ENCODE assay signal across 12 cellular contexts in genomic region chr5:9059920-9060691, GRCh38.
DNase-seq lines count a peak whose midpoint lies in the region; ATAC-seq and TF ChIP-seq lines count a peak whose summit lies in the region.
"Had no signal": no experiment of that assay in that cellular context is flagged by ENCODE, and none has a peak within 500 bp of the region (broad histone marks: within the 10 kb centered on the region; RNA-seq: fewer than 3 reads in every experiment).

No MANE protein-coding gene starts in this region.

- TF ChIP-seq CTCF in lung (IDR thresholded peaks at IDR 0.05; ENCODE audit: control extremely low read depth, extremely low read depth) (no peak), mesothelial cell of epicardium (IDR thresholded peaks at IDR 0.05; ENCODE audit: unreplicated experiment) (no peak)

- H3K9me3 Mint-ChIP-seq in activated naive CD4-positive, alpha-beta T cell treated with anti-CD3 and anti-CD28 coated beads, Interleukin-2, amount 50 U/mL, for 72 hours: peaks cover 8 to 11% of the 10 kb centered on the region in 2 donors
- no peaks in the 10 kb centered on the region for H3K9me3 Mint-ChIP-seq in mesothelial cell of epicardium

- H3K27ac ChIP-seq in lung (ENCODE audit: low read depth in 1 of 2, low read length in 1 of 2): no peak overlapping the region

- no peaks in the 10 kb centered on the region for H3K27me3 Mint-ChIP-seq in mesothelial cell of epicardium (ENCODE audit: low read depth)
- H3K27me3 Mint-ChIP-seq: activated CD4-positive, alpha-beta T cell treated with anti-CD3 and anti-CD28 coated beads for 36 hours; brain had no signal

- ATAC-seq in lung (ENCODE audit: insufficient read depth, low FRiP score): peak; percentile 75
- no peak for ATAC-seq in activated naive CD4-positive, alpha-beta T cell treated with anti-CD3 and anti-CD28 coated beads, Interleukin-2, amount 50 U/mL, for 72 hours
- ATAC-seq: activated CD4-positive, alpha-beta T cell treated with anti-CD3 and anti-CD28 coated beads for 36 hours had no signal

- DNase-seq in AG20443 (ENCODE audit: low spot score) (peak; percentile 95), M059J (ENCODE audit: low read depth) (peak; percentile 96), epidermal melanocyte (ENCODE audit: insufficient read length, low spot score) (peak; percentile 59), lung (ENCODE audit: low spot score) (peak; percentile 55), midbrain (lab: John Stamatoyannopoulos, UW) (no peak), mesothelial cell of epicardium (ENCODE audit: low spot score in 2 of 2, unreplicated experiment in 2 of 2) (no peak)
- no peak for DNase-seq in activated naive CD4-positive, alpha-beta T cell treated with anti-CD3 and anti-CD28 coated beads, Interleukin-2, amount 50 U/mL, for 72 hours (ENCODE audit: low spot score in 2 of 2)
- no peak for DNase-seq in activated T-cell treated with anti-CD3 and anti-CD28 coated beads, Interleukin-2, amount 50 U/mL, for 1 hour
- DNase-seq: activated CD4-positive, alpha-beta T cell treated with anti-CD3 and anti-CD28 coated beads for 36 hours; DMS53; NCI-H774 had no signal

- H3K27ac Mint-ChIP-seq in activated naive CD4-positive, alpha-beta T cell treated with anti-CD3 and anti-CD28 coated beads, Interleukin-2, amount 50 U/mL, for 72 hours: no peak overlapping the region
- H3K27ac Mint-ChIP-seq in mesothelial cell of epicardium: no peak overlapping the region
- H3K27ac Mint-ChIP-seq: activated CD4-positive, alpha-beta T cell treated with anti-CD3 and anti-CD28 coated beads for 36 hours; brain had no signal

- H3K9me3 ChIP-seq in lung (ENCODE audit: control insufficient read depth in 2 of 2, insufficient read depth in 1 of 2, low read length in 1 of 2): peaks cover 0 to 1% of the 10 kb centered on the region in 2 donors

- H3K27me3 ChIP-seq in lung (ENCODE audit: control insufficient read depth, insufficient read depth): no peaks in the 10 kb centered on the region

- no peaks in the 10 kb centered on the region for H3K36me3 ChIP-seq in lung (ENCODE audit: control insufficient read depth in 2 of 2, insufficient read depth in 2 of 2, low read length in 2 of 2)

- H3K4me1 ChIP-seq in lung (ENCODE audit: control insufficient read depth in 2 of 2, insufficient read depth in 2 of 2, low read length in 2 of 2): peaks cover 0 to 2% of the 10 kb centered on the region in 2 donors

- peaks cover 3% of the 10 kb centered on the region for H3K4me1 Mint-ChIP-seq in mesothelial cell of epicardium
- H3K4me1 Mint-ChIP-seq: activated CD4-positive, alpha-beta T cell treated with anti-CD3 and anti-CD28 coated beads for 36 hours; brain had no signal

- H3K4me3 Mint-ChIP-seq in mesothelial cell of epicardium: no peak overlapping the region
- H3K4me3 Mint-ChIP-seq: activated CD4-positive, alpha-beta T cell treated with anti-CD3 and anti-CD28 coated beads for 36 hours; brain had no signal

- no peak overlapping the region for H3K4me3 ChIP-seq in lung

- no peaks in the 10 kb centered on the region for H3K36me3 Mint-ChIP-seq in activated naive CD4-positive, alpha-beta T cell treated with anti-CD3 and anti-CD28 coated beads, Interleukin-2, amount 50 U/mL, for 72 hours
- H3K36me3 Mint-ChIP-seq in mesothelial cell of epicardium: peaks cover 12% of the 10 kb centered on the region

- 45 to 73% methylated on average over 5 of the region's 5 CpGs for WGBS in lung, 2 donors

Comparison
In these comparisons a context has a peak if more than half of its experiments do, and no peak if none do; other contexts are left out.
1. DNase-seq: peak in AG20443 (single experiment), M059J (single experiment), epidermal melanocyte (single experiment) and lung (single experiment); none in activated naive CD4-positive, alpha-beta T cell treated with anti-CD3 and anti-CD28 coated beads, Interleukin-2, amount 50 U/mL, for 72 hours (0 of 2), activated T-cell treated with anti-CD3 and anti-CD28 coated beads, Interleukin-2, amount 50 U/mL, for 1 hour (single experiment), midbrain (single experiment) and mesothelial cell of epicardium (0 of 2).